Comparison of ENCODE assay signal across 20 cellular contexts in genomic region chr18:50338122-50338521, GRCh38.
"Had no signal": no experiment of that assay in that cellular context is flagged by ENCODE, and none has a peak within 500 bp of the region (broad histone marks: within the 10 kb centered on the region; RNA-seq: fewer than 3 reads in every experiment).

No MANE protein-coding gene starts in this region.

- H3K27me3 ChIP-seq: body of pancreas, sigmoid colon had no signal

- H3K27ac Mint-ChIP-seq: activated CD8-positive, alpha-beta T cell treated with anti-CD3 and anti-CD28 coated beads, Interleukin-2, amount 10 ng/mL, durations not matched to agents 7 days and 5 days; activated naive CD4-positive, alpha-beta T cell treated with anti-CD3 and anti-CD28 coated beads, Interleukin-2, amount 50 U/mL, for 24 hours; activated T-helper 1 cell treated with anti-CD3 and anti-CD28 coated beads, Interleukin-12 subunit alpha, Interleukin-12 subunit beta, Interleukin-2, Interleukin-4 antibody, amounts not matched to agents 30 ng/mL and 10 ng/mL and 1 ng/mL, durations not matched to agents 14 hours and 24 hours and 36 hours; memory B cell had no signal

- ATAC-seq: activated CD8-positive, alpha-beta T cell treated with anti-CD3 and anti-CD28 coated beads, Interleukin-2, amount 10 ng/mL, durations not matched to agents 7 days and 5 days; body of pancreas had no signal

- H3K27ac ChIP-seq: body of pancreas, left ventricle myocardium inferior, sigmoid colon, suprapubic skin, upper lobe of left lung, WERI-Rb-1 had no signal

- H3K4me3 Mint-ChIP-seq: activated CD8-positive, alpha-beta T cell treated with anti-CD3 and anti-CD28 coated beads, Interleukin-2, amount 10 ng/mL, durations not matched to agents 7 days and 5 days; activated naive CD4-positive, alpha-beta T cell treated with anti-CD3 and anti-CD28 coated beads, Interleukin-2, amount 50 U/mL, for 24 hours; activated T-helper 1 cell treated with anti-CD3 and anti-CD28 coated beads, Interleukin-12 subunit alpha, Interleukin-12 subunit beta, Interleukin-2, Interleukin-4 antibody, amounts not matched to agents 30 ng/mL and 10 ng/mL and 1 ng/mL, durations not matched to agents 14 hours and 24 hours and 36 hours; memory B cell; nephron had no signal

- H3K4me1 ChIP-seq: body of pancreas, left ventricle myocardium inferior, sigmoid colon, suprapubic skin, upper lobe of left lung had no signal

- FAIRE-seq: kidney had no signal

- H3K36me3 Mint-ChIP-seq: activated naive CD4-positive, alpha-beta T cell treated with anti-CD3 and anti-CD28 coated beads, Interleukin-2, amount 50 U/mL, for 24 hours had no signal

- H3K36me3 ChIP-seq: left ventricle myocardium inferior, sigmoid colon, suprapubic skin, upper lobe of left lung, WERI-Rb-1 had no signal

- H3K4me1 Mint-ChIP-seq: activated naive CD4-positive, alpha-beta T cell treated with anti-CD3 and anti-CD28 coated beads, Interleukin-2, amount 50 U/mL, for 24 hours; nephron had no signal

- DNase-seq: activated CD4-positive, alpha-beta T cell treated with anti-CD3 and anti-CD28 coated beads for 4 hours; activated CD8-positive, alpha-beta memory T cell treated with anti-CD3 and anti-CD28 coated beads, Interleukin-2, amount 50 U/mL, for 48 hours; activated CD8-positive, alpha-beta T cell treated with anti-CD3 and anti-CD28 coated beads, Interleukin-2, amount 10 ng/mL, durations not matched to agents 7 days and 5 days; amniotic stem cell; body of pancreas; cerebellar nuclear complex; dermis blood vessel endothelial cell; kidney; left ventricle myocardium inferior; sigmoid colon; stimulated activated CD4-positive, alpha-beta T cell treated with anti-CD3 and anti-CD28 coated beads, Interleukin-2, amount 100 ng/mL, for 24 hours; stimulated activated naive CD4-positive, alpha-beta T cell treated with Interleukin-2 at 50 U/mL for 16 hours; T1000; upper lobe of left lung; WERI-Rb-1 had no signal

- H3K9me3 ChIP-seq: body of pancreas, left ventricle myocardium inferior, sigmoid colon, suprapubic skin, upper lobe of left lung had no signal

- H3K9me3 Mint-ChIP-seq: activated naive CD4-positive, alpha-beta T cell treated with anti-CD3 and anti-CD28 coated beads, Interleukin-2, amount 50 U/mL, for 24 hours; activated T-helper 1 cell treated with anti-CD3 and anti-CD28 coated beads, Interleukin-12 subunit alpha, Interleukin-12 subunit beta, Interleukin-2, Interleukin-4 antibody, amounts not matched to agents 30 ng/mL and 10 ng/mL and 1 ng/mL, durations not matched to agents 14 hours and 24 hours and 36 hours; memory B cell; nephron had no signal

- H3K4me3 ChIP-seq: body of pancreas, left ventricle myocardium inferior, sigmoid colon, suprapubic skin, upper lobe of left lung had no signal
